ENCODE assay signal across 19 cellular contexts in the genomic region with DNA sequence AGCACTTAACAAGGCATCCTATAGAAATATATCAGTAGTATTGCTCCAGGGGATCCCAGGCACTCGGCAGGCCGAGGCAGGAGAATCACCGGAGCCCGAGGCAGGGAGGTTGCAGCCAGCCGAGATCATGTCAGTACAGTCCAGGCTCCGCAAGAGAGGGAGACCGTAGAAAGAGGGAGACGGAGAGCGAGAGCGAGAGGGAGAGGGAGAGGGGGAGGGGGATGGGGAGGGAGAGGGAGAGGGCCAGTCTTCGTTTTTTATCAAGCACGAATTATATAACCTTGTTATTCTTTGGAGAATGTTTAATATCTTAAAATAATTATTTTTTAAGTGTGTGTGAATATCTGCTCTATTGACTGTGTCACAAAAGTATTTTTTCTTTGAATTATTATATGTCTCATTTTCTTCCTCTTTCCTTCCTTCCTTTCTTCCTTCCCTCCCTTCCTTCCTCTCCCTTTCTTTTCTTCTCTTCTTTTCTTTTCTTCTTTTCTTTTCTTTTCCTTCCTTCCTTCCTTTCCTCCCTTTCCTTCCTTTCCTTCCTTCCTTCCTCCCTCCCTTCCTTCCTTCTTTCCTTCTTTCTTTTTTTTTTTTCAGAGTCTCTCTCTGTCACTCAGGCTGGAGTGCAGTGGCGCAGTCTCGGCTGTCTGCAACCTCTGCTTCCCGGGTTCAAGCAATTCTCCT.
DNase-seq lines count a peak whose midpoint lies in the region; TF ChIP-seq lines count a peak whose summit lies in the region.
"Had no signal": no experiment of that assay in that cellular context is flagged by ENCODE, and none has a peak within 500 bp of the region (broad histone marks: within the 10 kb centered on the region; RNA-seq: fewer than 3 reads in every experiment).

No MANE protein-coding gene starts in this region.

- no peak overlapping the region for H3K23ac ChIP-seq in neuronal stem cell (ENCODE audit: low read depth, low read length, poor library complexity)

- H3K27me3 Mint-ChIP-seq in activated naive CD4-positive, alpha-beta T cell treated with anti-CD3 and anti-CD28 coated beads for 36 hours (ENCODE audit: low read depth), result peaks cover 11% of the 10 kb centered on the region

- no peaks in the 10 kb centered on the region for H3K79me1 ChIP-seq in neuronal stem cell (ENCODE audit: low read depth, low read length)

- peak overlapping the region; percentile 18 for H3K4me2 ChIP-seq in neuronal stem cell (ENCODE audit: insufficient read depth, low read length, poor library complexity, severe bottlenecking)

- no peaks in the 10 kb centered on the region for H3K27me3 ChIP-seq in neuronal stem cell (ENCODE audit: control insufficient read depth in 3 of 3, insufficient read depth in 3 of 3, low read depth in 1 of 3, low read length in 3 of 3)
- H3K27me3 ChIP-seq: BE2C, left lung, pancreas, testis had no signal

- H3K4me1 ChIP-seq in neuronal stem cell (ENCODE audit: control insufficient read depth in 2 of 2, insufficient read depth in 1 of 2, low read depth in 1 of 2, low read length in 2 of 2), result no peaks in the 10 kb centered on the region
- H3K4me1 ChIP-seq: BE2C, testis had no signal

- H2BK15ac ChIP-seq in neuronal stem cell (ENCODE audit: low read length), result no peak overlapping the region

- H3K14ac ChIP-seq in neuronal stem cell (ENCODE audit: low read length), result no peak overlapping the region

- no peak overlapping the region for H2BK120ac ChIP-seq in neuronal stem cell (ENCODE audit: low read depth, low read length)

- H2BK12ac ChIP-seq in neuronal stem cell (ENCODE audit: low read length), result no peak overlapping the region

- H3K4me3 Mint-ChIP-seq in activated naive CD4-positive, alpha-beta T cell treated with anti-CD3 and anti-CD28 coated beads for 36 hours, result no peak overlapping the region
- H3K4me3 Mint-ChIP-seq: activated naive CD8-positive, alpha-beta T cell treated with anti-CD3 and anti-CD28 coated beads, Interleukin-2, amount 50 U/mL, for 24 hours; activated T-helper 1 cell treated with anti-CD3 and anti-CD28 coated beads, Interleukin-12 subunit alpha, Interleukin-12 subunit beta, Interleukin-2, Interleukin-4 antibody, amounts not matched to agents 30 ng/mL and 10 ng/mL and 1 ng/mL, durations not matched to agents 14 hours and 24 hours and 36 hours had no signal

- no peak overlapping the region for H3K4me3 ChIP-seq in fibroblast of villous mesenchyme (ENCODE audit: low read depth, low read length)
- H3K4me3 ChIP-seq in neuronal stem cell (ENCODE audit: low read length in 2 of 2), result no peak overlapping the region
- H3K4me3 ChIP-seq: left lung, pancreas, skin epidermis, testis had no signal

- intact Hi-C loops in activated naive CD4-positive, alpha-beta T cell treated with anti-CD3 and anti-CD28 coated beads for 36 hours (cut with micrococcal nuclease), result no loop called here

- H3K36me3 ChIP-seq in neuronal stem cell (replicated peaks in 1 of 2; ENCODE audit: control insufficient read depth in 2 of 2, insufficient read depth in 2 of 2, low read length in 2 of 2), result no peaks in the 10 kb centered on the region
- H3K36me3 ChIP-seq: BE2C, left lung, pancreas had no signal

- CTCF ChIA-PET in HEK293T (lab: Yijun Ruan, JAX), result no interaction called here
- CTCF ChIA-PET in RWPE1 (lab: Yijun Ruan, JAX), result no interaction called here
- CTCF ChIA-PET in activated naive CD4-positive, alpha-beta T cell treated with anti-CD3 and anti-CD28 coated beads for 36 hours (lab: Charles Lee), result no interaction called here

- H4K8ac ChIP-seq in neuronal stem cell (ENCODE audit: low read depth, low read length), result no peak overlapping the region

- peaks cover 4% of the 10 kb centered on the region for H3K4me1 Mint-ChIP-seq in activated naive CD4-positive, alpha-beta T cell treated with anti-CD3 and anti-CD28 coated beads for 36 hours (ENCODE audit: low read depth)

- no peak overlapping the region for H2AFZ ChIP-seq in neuronal stem cell (ENCODE audit: low read length)

- H3K36me3 Mint-ChIP-seq in activated naive CD4-positive, alpha-beta T cell treated with anti-CD3 and anti-CD28 coated beads for 36 hours (ENCODE audit: low read depth), result no peaks in the 10 kb centered on the region

- no peak overlapping the region for H3K4ac ChIP-seq in neuronal stem cell (ENCODE audit: low read length)

- H4K91ac ChIP-seq in neuronal stem cell (ENCODE audit: low read depth, low read length, poor library complexity), result no peak overlapping the region

- POLR2A ChIA-PET in HEK293T (lab: Yijun Ruan, JAX), result no interaction called here
- POLR2A ChIA-PET in RWPE1 (lab: Yijun Ruan, JAX; ENCODE audit: low non-redundant PET), result no interaction called here

- H2AK5ac ChIP-seq in neuronal stem cell (ENCODE audit: low read depth, low read length), result no peak overlapping the region

- no peak overlapping the region for H3K27ac Mint-ChIP-seq in activated naive CD4-positive, alpha-beta T cell treated with anti-CD3 and anti-CD28 coated beads for 36 hours
- H3K27ac Mint-ChIP-seq: activated naive CD8-positive, alpha-beta T cell treated with anti-CD3 and anti-CD28 coated beads, Interleukin-2, amount 50 U/mL, for 24 hours; activated T-helper 1 cell treated with anti-CD3 and anti-CD28 coated beads, Interleukin-12 subunit alpha, Interleukin-12 subunit beta, Interleukin-2, Interleukin-4 antibody, amounts not matched to agents 30 ng/mL and 10 ng/mL and 1 ng/mL, durations not matched to agents 14 hours and 24 hours and 36 hours had no signal

- no CpG with 5 or more reads among the region's 15 CpGs for WGBS in neuronal stem cell (ENCODE audit: extremely low coverage in 2 of 2, insufficient read length in 2 of 2, insufficient replicate concordance in 1 of 2), 2 donors

- DNase-seq in HEK293T (ENCODE audit: extremely low spot score) (no peak), RWPE1 (ENCODE audit: low spot score) (peak; percentile 16), fibroblast of villous mesenchyme (ENCODE audit: low read depth) (peak; percentile 2), neuronal stem cell (ENCODE audit: low spot score) (no peak), NCI-H146 (lab: John Stamatoyannopoulos, UW) (no peak), hippocampal formation (lab: John Stamatoyannopoulos, UW) (no peak)
- DNase-seq in activated naive CD4-positive, alpha-beta T cell treated with anti-CD3 and anti-CD28 coated beads for 36 hours, result no peak
- DNase-seq: activated CD8-positive, alpha-beta memory T cell treated with anti-CD3 and anti-CD28 coated beads for 24 hours; activated naive CD8-positive, alpha-beta T cell treated with anti-CD3 and anti-CD28 coated beads, Interleukin-2, amount 50 U/mL, for 24 hours; BE2C; left lung; NCI-H1105; NCI-H2171 treated with DMSO at 0.1 percent for 48 hours; pancreas; stimulated activated CD4-positive, alpha-beta T cell treated with anti-CD3 and anti-CD28 coated beads, Interleukin-4, amount 100 ng/mL, for 4 hours; stimulated activated CD8-positive, alpha-beta memory T cell treated with anti-CD3 and anti-CD28 coated beads, Interleukin-4, amount 100 ng/mL, for 48 hours; testis had no signal

- H3K18ac ChIP-seq in neuronal stem cell (ENCODE audit: low read length), result no peak overlapping the region

- no peak overlapping the region for H3K9ac ChIP-seq in neuronal stem cell (ENCODE audit: low read depth, low read length, poor library complexity)

- TF ChIP-seq CTCF in RWPE1 (conservative IDR thresholded peaks at IDR 0.05; ENCODE audit: low read depth), result no peak
- no peak for TF ChIP-seq CTCF in fibroblast of villous mesenchyme (IDR thresholded peaks at IDR 0.05; ENCODE audit: insufficient read depth, low read depth, low read length)

- no peaks in the 10 kb centered on the region for H3K9me3 Mint-ChIP-seq in activated naive CD4-positive, alpha-beta T cell treated with anti-CD3 and anti-CD28 coated beads for 36 hours
- H3K9me3 Mint-ChIP-seq: activated naive CD8-positive, alpha-beta T cell treated with anti-CD3 and anti-CD28 coated beads, Interleukin-2, amount 50 U/mL, for 24 hours; activated T-helper 1 cell treated with anti-CD3 and anti-CD28 coated beads, Interleukin-12 subunit alpha, Interleukin-12 subunit beta, Interleukin-2, Interleukin-4 antibody, amounts not matched to agents 30 ng/mL and 10 ng/mL and 1 ng/mL, durations not matched to agents 14 hours and 24 hours and 36 hours had no signal

- H3K9me3 ChIP-seq in neuronal stem cell (replicated peaks in 1 of 2; ENCODE audit: control insufficient read depth in 2 of 2, insufficient read depth in 1 of 2, low read depth in 1 of 2, low read length in 2 of 2), result no peaks in the 10 kb centered on the region
- H3K9me3 ChIP-seq: BE2C, left lung, pancreas, testis had no signal

- peak overlapping the region; percentile 65 for H3K27ac ChIP-seq in RWPE1
- no peak overlapping the region for H3K27ac ChIP-seq in neuronal stem cell (replicated peaks; ENCODE audit: low read length)
- H3K27ac ChIP-seq: left lung, pancreas, skin epidermis, testis had no signal

- no peak overlapping the region for H2BK5ac ChIP-seq in neuronal stem cell (ENCODE audit: low read length)

TF ChIP-seq in HEK293T, 16 proteins besides CTCF, POLR2A, EP300 and RAD21:
- TF ChIP-seq L3MBTL2 (conservative IDR thresholded peaks at IDR 0.05), result no peak
- no peak for TF ChIP-seq FOXM1 (IDR thresholded peaks at IDR 0.05; ENCODE audit: borderline replicate concordance)
- TF ChIP-seq BHLHE40 (IDR thresholded peaks at IDR 0.05; ENCODE audit: borderline replicate concordance), result no peak
- TF ChIP-seq, protein P1, sequence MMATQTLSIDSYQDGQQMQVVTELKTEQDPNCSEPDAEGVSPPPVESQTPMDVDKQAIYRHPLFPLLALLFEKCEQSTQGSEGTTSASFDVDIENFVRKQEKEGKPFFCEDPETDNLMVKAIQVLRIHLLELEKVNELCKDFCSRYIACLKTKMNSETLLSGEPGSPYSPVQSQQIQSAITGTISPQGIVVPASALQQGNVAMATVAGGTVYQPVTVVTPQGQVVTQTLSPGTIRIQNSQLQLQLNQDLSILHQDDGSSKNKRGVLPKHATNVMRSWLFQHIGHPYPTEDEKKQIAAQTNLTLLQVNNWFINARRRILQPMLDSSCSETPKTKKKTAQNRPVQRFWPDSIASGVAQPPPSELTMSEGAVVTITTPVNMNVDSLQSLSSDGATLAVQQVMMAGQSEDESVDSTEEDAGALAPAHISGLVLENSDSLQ (IDR thresholded peaks at IDR 0.05), result 0 out of 2 replicates have a peak, but pooled peaks have one; percentile 22
- no peak for TF ChIP-seq FOXA1 (IDR thresholded peaks at IDR 0.05)
- TF ChIP-seq FOXK2 (IDR thresholded peaks at IDR 0.05), result no peak
- no peak for TF ChIP-seq SP1 (IDR thresholded peaks at IDR 0.05)
- TF ChIP-seq ZNF384 (IDR thresholded peaks at IDR 0.05), result peak; percentile 22; the same call in 1 of the 2 replicates
- TF ChIP-seq ARNT (IDR thresholded peaks at IDR 0.05), result no peak
- TF ChIP-seq TARDBP (IDR thresholded peaks at IDR 0.05), result no peak

Comparison
In these comparisons a context has a peak if more than half of its experiments do, and no peak if none do; other contexts are left out.
1. DNase-seq: peak in RWPE1 (single experiment) and fibroblast of villous mesenchyme (single experiment); none in HEK293T (single experiment), neuronal stem cell (single experiment), NCI-H146 (single experiment), activated naive CD4-positive, alpha-beta T cell treated with anti-CD3 and anti-CD28 coated beads for 36 hours (single experiment) and hippocampal formation (0 of 2).